In genomic region chr9:85260288-85260687, GRCh38 we compare ENCODE assay signal across 39 cellular contexts.
"Had no signal": no experiment of that assay in that cellular context is flagged by ENCODE, and none has a peak within 500 bp of the region (broad histone marks: within the 10 kb centered on the region; RNA-seq: fewer than 3 reads in every experiment).

No MANE protein-coding gene starts in this region.

- H3K4me3 Mint-ChIP-seq: activated naive CD4-positive, alpha-beta T cell treated with anti-CD3 and anti-CD28 coated beads for 36 hours; activated naive CD4-positive, alpha-beta T cell treated with anti-CD3 and anti-CD28 coated beads, Interleukin-2, amount 10 ng/mL, durations not matched to agents 7 days and 5 days; activated naive CD4-positive, alpha-beta T cell treated with anti-CD3 and anti-CD28 coated beads, Interleukin-2, amount 50 U/mL, for 24 hours; activated naive CD8-positive, alpha-beta T cell; activated naive CD8-positive, alpha-beta T cell treated with anti-CD3 and anti-CD28 coated beads for 36 hours; activated naive CD8-positive, alpha-beta T cell treated with anti-CD3 and anti-CD28 coated beads, Interleukin-2, amount 10 ng/mL, durations not matched to agents 7 days and 5 days; activated naive CD8-positive, alpha-beta T cell treated with anti-CD3 and anti-CD28 coated beads, Interleukin-2, amount 50 U/mL, for 24 hours; activated T-cell treated with anti-CD3 and anti-CD28 coated beads, Interleukin-2, amount 50 U/mL, for 24 hours; activated T-cell treated with anti-CD3 and anti-CD28 coated beads, Interleukin-2, amount 50 U/mL, for 4 hours; activated T-cell treated with anti-CD3 and anti-CD28 coated beads, Interleukin-2, amount 50 U/mL, for 72 hours; activated T-helper 1 cell treated with anti-CD3 and anti-CD28 coated beads, Interleukin-12 subunit alpha, Interleukin-12 subunit beta, Interleukin-2, Interleukin-4 antibody, amounts not matched to agents 30 ng/mL and 10 ng/mL and 1 ng/mL, durations not matched to agents 14 hours and 24 hours and 36 hours; activated T-helper 17 cell treated with anti-CD3 and anti-CD28 coated beads, Interleukin-2, amount 50 U/mL, for 72 hours; central memory CD8-positive, alpha-beta T cell had no signal

- H3K27me3 Mint-ChIP-seq: activated naive CD8-positive, alpha-beta T cell treated with anti-CD3 and anti-CD28 coated beads, Interleukin-2, amount 10 ng/mL, durations not matched to agents 7 days and 5 days; brain had no signal

- H3K27ac Mint-ChIP-seq: activated naive CD4-positive, alpha-beta T cell treated with anti-CD3 and anti-CD28 coated beads for 36 hours; activated naive CD4-positive, alpha-beta T cell treated with anti-CD3 and anti-CD28 coated beads, Interleukin-2, amount 10 ng/mL, durations not matched to agents 7 days and 5 days; activated naive CD4-positive, alpha-beta T cell treated with anti-CD3 and anti-CD28 coated beads, Interleukin-2, amount 50 U/mL, for 24 hours; activated naive CD4-positive, alpha-beta T cell treated with anti-CD3 and anti-CD28 coated beads, Interleukin-2, amount 50 U/mL, for 72 hours; activated naive CD8-positive, alpha-beta T cell; activated naive CD8-positive, alpha-beta T cell treated with anti-CD3 and anti-CD28 coated beads for 36 hours; activated naive CD8-positive, alpha-beta T cell treated with anti-CD3 and anti-CD28 coated beads, Interleukin-2, amount 10 ng/mL, durations not matched to agents 7 days and 5 days; activated naive CD8-positive, alpha-beta T cell treated with anti-CD3 and anti-CD28 coated beads, Interleukin-2, amount 50 U/mL, for 24 hours; activated T-cell treated with anti-CD3 and anti-CD28 coated beads, Interleukin-2, amount 50 U/mL, for 24 hours; activated T-cell treated with anti-CD3 and anti-CD28 coated beads, Interleukin-2, amount 50 U/mL, for 72 hours; activated T-helper 1 cell treated with anti-CD3 and anti-CD28 coated beads, Interleukin-12 subunit alpha, Interleukin-12 subunit beta, Interleukin-2, Interleukin-4 antibody, amounts not matched to agents 30 ng/mL and 10 ng/mL and 1 ng/mL, durations not matched to agents 14 hours and 24 hours and 36 hours; activated T-helper 17 cell treated with anti-CD3 and anti-CD28 coated beads, Interleukin-2, amount 50 U/mL, for 72 hours; activated T-helper 2 cell treated with anti-CD3 and anti-CD28 coated beads, Interferon-gamma antibody, Interleukin-2, Interleukin-4, amounts not matched to agents 10 μg/mL and 5 μg/mL and 100 μg/mL, durations not matched to agents 14 hours and 24 hours and 36 hours had no signal

- DNase-seq: activated effector memory CD4-positive, alpha-beta T cell treated with anti-CD3 and anti-CD28 coated beads, Interleukin-2, amount 50 U/mL, for 16 hours; activated effector memory CD4-positive, alpha-beta T cell treated with Interleukin-2 at 50 U/mL for 16 hours; activated gamma-delta T cell; activated gamma-delta T cell treated with Interleukin-2 at 50 U/mL for 16 hours; activated naive CD4-positive, alpha-beta T cell; activated naive CD4-positive, alpha-beta T cell treated with anti-CD3 and anti-CD28 coated beads for 36 hours; activated naive CD4-positive, alpha-beta T cell treated with anti-CD3 and anti-CD28 coated beads, Interleukin-2, amount 10 ng/mL, durations not matched to agents 7 days and 5 days; activated naive CD4-positive, alpha-beta T cell treated with anti-CD3 and anti-CD28 coated beads, Interleukin-2, amount 50 U/mL, for 16 hours; activated naive CD4-positive, alpha-beta T cell treated with Interleukin-2 at 50 U/mL for 16 hours; activated naive CD8-positive, alpha-beta T cell treated with anti-CD3 and anti-CD28 coated beads for 36 hours; activated naive CD8-positive, alpha-beta T cell treated with anti-CD3 and anti-CD28 coated beads, Interleukin-2, amount 10 ng/mL, durations not matched to agents 7 days and 5 days; activated naive CD8-positive, alpha-beta T cell treated with anti-CD3 and anti-CD28 coated beads, Interleukin-2, amount 50 U/mL, for 24 hours; activated T-cell treated with anti-CD3 and anti-CD28 coated beads for 4 hours; activated T-cell treated with anti-CD3 and anti-CD28 coated beads, Interleukin-2, amount 50 U/mL, for 1 hour; activated T-cell treated with anti-CD3 and anti-CD28 coated beads, Interleukin-2, amount 50 U/mL, for 24 hours; activated T-cell treated with anti-CD3 and anti-CD28 coated beads, Interleukin-2, amount 50 U/mL, for 4 hours; activated T-cell treated with anti-CD3 and anti-CD28 coated beads, Interleukin-2, amount 50 U/mL, for 48 hours; activated T-cell treated with anti-CD3 and anti-CD28 coated beads, Interleukin-2, amount 50 U/mL, for 72 hours; adrenal gland; amniotic stem cell; amygdala; anterior cingulate cortex; aorta; body of pancreas; brain microvascular endothelial cell; caudate nucleus; central memory CD4-positive, alpha-beta T cell; cerebellar nuclear complex had no signal

- H3K4me3 ChIP-seq: adrenal gland, ascending aorta, body of pancreas, breast epithelium, cardiac muscle cell had no signal

- ATAC-seq: activated naive CD4-positive, alpha-beta T cell treated with anti-CD3 and anti-CD28 coated beads, Interleukin-2, amount 50 U/mL, for 72 hours; activated naive CD8-positive, alpha-beta T cell treated with anti-CD3 and anti-CD28 coated beads, Interleukin-2, amount 50 U/mL, for 24 hours; activated T-cell treated with anti-CD3 and anti-CD28 coated beads, Interleukin-2, amount 50 U/mL, for 4 hours; activated T-cell treated with anti-CD3 and anti-CD28 coated beads, Interleukin-2, amount 50 U/mL, for 72 hours; activated T-helper 17 cell treated with anti-CD3 and anti-CD28 coated beads, Interleukin-2, amount 50 U/mL, for 72 hours; body of pancreas had no signal

- H3K4me1 Mint-ChIP-seq: activated naive CD4-positive, alpha-beta T cell treated with anti-CD3 and anti-CD28 coated beads, Interleukin-2, amount 10 ng/mL, durations not matched to agents 7 days and 5 days; activated naive CD4-positive, alpha-beta T cell treated with anti-CD3 and anti-CD28 coated beads, Interleukin-2, amount 50 U/mL, for 24 hours; activated naive CD8-positive, alpha-beta T cell treated with anti-CD3 and anti-CD28 coated beads for 36 hours; activated naive CD8-positive, alpha-beta T cell treated with anti-CD3 and anti-CD28 coated beads, Interleukin-2, amount 10 ng/mL, durations not matched to agents 7 days and 5 days; activated naive CD8-positive, alpha-beta T cell treated with anti-CD3 and anti-CD28 coated beads, Interleukin-2, amount 50 U/mL, for 24 hours; activated T-helper 17 cell treated with anti-CD3 and anti-CD28 coated beads, Interleukin-2, amount 50 U/mL, for 72 hours; central memory CD8-positive, alpha-beta T cell had no signal

- H3K9me3 Mint-ChIP-seq: activated naive CD4-positive, alpha-beta T cell treated with anti-CD3 and anti-CD28 coated beads, Interleukin-2, amount 10 ng/mL, durations not matched to agents 7 days and 5 days; activated naive CD8-positive, alpha-beta T cell treated with anti-CD3 and anti-CD28 coated beads, Interleukin-2, amount 10 ng/mL, durations not matched to agents 7 days and 5 days; activated T-helper 1 cell treated with anti-CD3 and anti-CD28 coated beads, Interleukin-12 subunit alpha, Interleukin-12 subunit beta, Interleukin-2, Interleukin-4 antibody, amounts not matched to agents 30 ng/mL and 10 ng/mL and 1 ng/mL, durations not matched to agents 14 hours and 24 hours and 36 hours; activated T-helper 2 cell treated with anti-CD3 and anti-CD28 coated beads, Interferon-gamma antibody, Interleukin-2, Interleukin-4, amounts not matched to agents 10 μg/mL and 5 μg/mL and 100 μg/mL, durations not matched to agents 14 hours and 24 hours and 36 hours; central memory CD8-positive, alpha-beta T cell had no signal

- H3K36me3 Mint-ChIP-seq: activated naive CD4-positive, alpha-beta T cell treated with anti-CD3 and anti-CD28 coated beads, Interleukin-2, amount 10 ng/mL, durations not matched to agents 7 days and 5 days; activated naive CD4-positive, alpha-beta T cell treated with anti-CD3 and anti-CD28 coated beads, Interleukin-2, amount 50 U/mL, for 24 hours; activated naive CD8-positive, alpha-beta T cell; activated naive CD8-positive, alpha-beta T cell treated with anti-CD3 and anti-CD28 coated beads for 36 hours; activated naive CD8-positive, alpha-beta T cell treated with anti-CD3 and anti-CD28 coated beads, Interleukin-2, amount 10 ng/mL, durations not matched to agents 7 days and 5 days had no signal
